Comparison of ENCODE assay signal across 1 cellular context in genomic region chr17:44110011-44110686, GRCh38.
TF ChIP-seq lines count a peak whose summit lies in the region.

No MANE protein-coding gene starts in this region.

TF ChIP-seq in endothelial cell of umbilical vein, 7 proteins besides CTCF, POLR2A, EP300 and RAD21 (continued from another document):
- no peak for TF ChIP-seq MAX (IDR thresholded peaks at IDR 0.05; ENCODE audit: insufficient read depth, insufficient read length)
